In the genomic region with DNA sequence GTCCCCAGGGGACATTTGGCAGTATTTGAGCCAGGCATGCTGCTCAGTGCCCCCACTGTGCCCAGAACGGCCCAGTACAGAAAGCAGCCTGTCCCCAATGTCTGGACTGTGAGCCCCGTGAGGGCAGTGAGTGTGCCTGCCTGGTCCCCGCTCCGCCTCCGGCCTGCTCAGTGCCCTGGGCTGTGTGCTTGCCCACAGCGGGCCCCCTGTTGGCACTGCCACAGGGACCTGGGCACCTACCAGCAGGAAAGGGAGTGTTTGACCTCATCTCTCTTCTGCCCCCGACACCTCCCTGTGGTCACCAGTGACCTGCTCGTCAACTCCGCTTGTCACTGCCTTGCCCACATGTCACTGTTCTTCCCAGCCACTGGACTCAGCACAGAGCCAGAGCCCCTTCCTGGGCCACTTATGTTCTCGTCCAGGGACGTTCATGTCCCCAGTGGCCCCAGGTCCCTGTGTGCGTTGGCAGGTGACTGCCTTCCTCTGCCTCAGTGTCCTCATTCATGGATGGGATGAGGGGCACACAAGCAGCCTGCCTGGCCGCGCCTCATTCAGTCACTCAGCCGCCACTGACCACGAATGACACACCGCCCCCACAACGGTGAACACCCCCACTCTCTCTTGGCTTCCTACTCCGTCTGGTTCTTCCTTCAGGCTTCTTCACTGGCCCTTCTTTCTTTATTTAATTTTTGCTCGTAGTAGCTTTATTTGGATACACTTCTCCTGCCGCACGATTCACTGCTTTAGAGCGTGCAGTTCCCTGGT, we compare ENCODE assay signal across 11 cellular contexts. TPM values are rescaled to one million over a fixed set of nuclear protein-coding genes. Genes with fewer than 3 reads are reported as not detected.
DNase-seq lines count a peak whose midpoint lies in the region; ATAC-seq and TF ChIP-seq lines count a peak whose summit lies in the region.
"Had no signal": no experiment of that assay in that cellular context is flagged by ENCODE, and none has a peak within 500 bp of the region (broad histone marks: within the 10 kb centered on the region; RNA-seq: fewer than 3 reads in every experiment).

No MANE protein-coding gene starts in this region.

- H3K4ac ChIP-seq in neuronal stem cell (ENCODE audit: low read length), result no peak overlapping the region

- H3K27ac Mint-ChIP-seq in central memory CD8-positive, alpha-beta T cell (ENCODE audit: low read depth), result peak overlapping the region; percentile 35

- H3K9ac ChIP-seq in DND-41 (ENCODE audit: low read depth, low read length) (no peak overlapping the region), neuronal stem cell (ENCODE audit: low read depth, low read length, poor library complexity) (peak overlapping the region; percentile 44)
- H3K9ac ChIP-seq: parathyroid adenoma had no signal

- H3K27me3 ChIP-seq in DND-41 (ENCODE audit: insufficient read depth, low read length, poor library complexity) (no peaks in the 10 kb centered on the region), neuronal stem cell (ENCODE audit: control insufficient read depth in 3 of 3, insufficient read depth in 3 of 3, low read depth in 1 of 3, low read length in 3 of 3) (no peaks in the 10 kb centered on the region), vagina (no peaks in the 10 kb centered on the region)

- no peak overlapping the region for H2AFZ ChIP-seq in DND-41 (ENCODE audit: low read depth, low read length)
- H2AFZ ChIP-seq in neuronal stem cell (ENCODE audit: low read length), result no peak overlapping the region
- H2AFZ ChIP-seq: parathyroid adenoma had no signal

- WGBS in neuronal stem cell (ENCODE audit: extremely low coverage in 2 of 2, insufficient read length in 2 of 2, insufficient replicate concordance in 1 of 2), 2 donors, result no CpG with 5 or more reads among the region's 23 CpGs

- no peak overlapping the region for H2BK12ac ChIP-seq in neuronal stem cell (ENCODE audit: low read length)

- no peaks in the 10 kb centered on the region for H3K27me3 Mint-ChIP-seq in central memory CD8-positive, alpha-beta T cell

- H4K20me1 ChIP-seq in DND-41 (ENCODE audit: insufficient read depth, low read length), result peaks cover 66% of the 10 kb centered on the region

- H3K36me3 Mint-ChIP-seq in central memory CD8-positive, alpha-beta T cell (ENCODE audit: insufficient read depth), result peaks cover 21% of the 10 kb centered on the region

- peak overlapping the region; percentile 49 for H2BK15ac ChIP-seq in neuronal stem cell (ENCODE audit: low read length)

- peaks cover 62% of the 10 kb centered on the region for H3K36me3 ChIP-seq in DND-41 (ENCODE audit: insufficient read depth, low read length)
- peaks cover 21 to 61% of the 10 kb centered on the region in 2 donors for H3K36me3 ChIP-seq in neuronal stem cell (replicated peaks in 1 of 2; ENCODE audit: control insufficient read depth in 2 of 2, insufficient read depth in 2 of 2, low read length in 2 of 2)
- peaks cover 0 to 4% of the 10 kb centered on the region in 2 donors for H3K36me3 ChIP-seq in vagina

- peak overlapping the region; percentile 53 for H2BK5ac ChIP-seq in neuronal stem cell (ENCODE audit: low read length)

- H3K23ac ChIP-seq in neuronal stem cell (ENCODE audit: low read depth, low read length, poor library complexity), result peak overlapping the region; percentile 89

- no peak overlapping the region for H2BK120ac ChIP-seq in neuronal stem cell (ENCODE audit: low read depth, low read length)

- TF ChIP-seq POLR2A in NB4 (IDR thresholded peaks at IDR 0.05; ENCODE audit: extremely low read depth, insufficient read length) (no peak), vagina (IDR thresholded peaks at IDR 0.05) (no peak), GM18505 (IDR thresholded peaks at IDR 0.05; ENCODE audit: borderline replicate concordance, extremely low read depth, insufficient read depth, insufficient read length) (no peak)

- no peak overlapping the region for H4K91ac ChIP-seq in neuronal stem cell (ENCODE audit: low read depth, low read length, poor library complexity)

- H3K4me3 ChIP-seq in DND-41 (ENCODE audit: low read depth in 1 of 2, low read length in 2 of 2), result no peak overlapping the region
- H3K4me3 ChIP-seq in NB4 (ENCODE audit: low read depth, low read length), result no peak overlapping the region
- H3K4me3 ChIP-seq in neuronal stem cell (ENCODE audit: low read length in 2 of 2), result no peak overlapping the region
- H3K4me3 ChIP-seq in vagina, result no peak overlapping the region

- intact Hi-C loops in vagina (cut with DNase I), result no loop called here

- peaks cover 83% of the 10 kb centered on the region for H3K79me2 ChIP-seq in DND-41 (ENCODE audit: insufficient read depth, low read length)

- no peaks in the 10 kb centered on the region for H3K9me3 ChIP-seq in DND-41 (ENCODE audit: insufficient read depth, low read length, severe bottlenecking)
- H3K9me3 ChIP-seq in neuronal stem cell (replicated peaks in 1 of 2; ENCODE audit: control insufficient read depth in 2 of 2, insufficient read depth in 1 of 2, low read depth in 1 of 2, low read length in 2 of 2), result no peaks in the 10 kb centered on the region
- H3K9me3 ChIP-seq in vagina, result no peaks in the 10 kb centered on the region

- TF ChIP-seq CTCF in DND-41 (IDR thresholded peaks at IDR 0.05; ENCODE audit: borderline replicate concordance, extremely low read depth, low read length, poor library complexity, severe bottlenecking) (no peak), NB4 (IDR thresholded peaks at IDR 0.05; ENCODE audit: low read depth, low read length) (no peak), vagina (IDR thresholded peaks at IDR 0.05) (no peak)

- no peak for ATAC-seq in DND-41 (ENCODE audit: insufficient read depth, low read depth)
- no peak for ATAC-seq in central memory CD8-positive, alpha-beta T cell (replicated peaks; ENCODE audit: extremely low read depth, poor library complexity, severe bottlenecking)
- ATAC-seq in HG03139 (IDR thresholded peaks at IDR 0.05; ENCODE audit: unreplicated experiment), result no peak
- no peak for ATAC-seq in GM18505 (IDR thresholded peaks at IDR 0.05; ENCODE audit: unreplicated experiment)
- no peak for ATAC-seq in GM21619 (IDR thresholded peaks at IDR 0.05; ENCODE audit: unreplicated experiment)

- DNase-seq in DND-41, result no peak
- DNase-seq in NB4 (ENCODE audit: low read depth), result peak; percentile 44
- no peak for DNase-seq in central memory CD8-positive, alpha-beta T cell (ENCODE audit: low spot score in 2 of 2)
- no peak for DNase-seq in neuronal stem cell (ENCODE audit: low spot score)
- DNase-seq in vagina (ENCODE audit: extremely low spot score in 2 of 2), result no peak
- DNase-seq: activated gamma-delta T cell treated with Interleukin-2 at 50 U/mL for 16 hours, NCI-H510A treated with DMSO at 0.1 percent for 48 hours had no signal

- no peak overlapping the region for H3K14ac ChIP-seq in neuronal stem cell (ENCODE audit: low read length)

- no peak overlapping the region for H2AK5ac ChIP-seq in neuronal stem cell (ENCODE audit: low read depth, low read length)

- no peak overlapping the region for H3K27ac ChIP-seq in DND-41 (ENCODE audit: low read length)
- H3K27ac ChIP-seq in neuronal stem cell (replicated peaks; ENCODE audit: low read length), result no peak overlapping the region
- no peak overlapping the region for H3K27ac ChIP-seq in vagina
- H3K27ac ChIP-seq: parathyroid adenoma had no signal

- peaks cover 63% of the 10 kb centered on the region for H3K4me1 Mint-ChIP-seq in central memory CD8-positive, alpha-beta T cell

- H3K4me2 ChIP-seq in DND-41 (ENCODE audit: insufficient read depth, low read length), result peak overlapping the region; percentile 90
- H3K4me2 ChIP-seq in neuronal stem cell (ENCODE audit: insufficient read depth, low read length, poor library complexity, severe bottlenecking), result peak overlapping the region; percentile 11

- peaks cover 54% of the 10 kb centered on the region for H3K79me1 ChIP-seq in neuronal stem cell (ENCODE audit: low read depth, low read length)

- H3K4me3 Mint-ChIP-seq in central memory CD8-positive, alpha-beta T cell, result peak overlapping the region; percentile 62

- peaks cover 42% of the 10 kb centered on the region for H3K4me1 ChIP-seq in DND-41 (ENCODE audit: insufficient read depth, low read length)
- peaks cover 9 to 13% of the 10 kb centered on the region in 2 donors for H3K4me1 ChIP-seq in neuronal stem cell (ENCODE audit: control insufficient read depth in 2 of 2, insufficient read depth in 1 of 2, low read depth in 1 of 2, low read length in 2 of 2)
- H3K4me1 ChIP-seq in vagina, result peaks cover 74% of the 10 kb centered on the region

- H4K8ac ChIP-seq in neuronal stem cell (ENCODE audit: low read depth, low read length), result no peak overlapping the region

- H3K9me3 Mint-ChIP-seq in central memory CD8-positive, alpha-beta T cell, result no peaks in the 10 kb centered on the region

- H3K18ac ChIP-seq in neuronal stem cell (ENCODE audit: low read length), result peak overlapping the region; percentile 28

RNA-seq across cellular contexts. Expression of gene FZR1, which starts 2.8 kb away (rescaled TPM):
- 41.4 TPM for polyA plus RNA-seq in neuronal stem cell (2013, experiment 1 of 2)
- 37.0 TPM for polyA plus RNA-seq in neuronal stem cell (2013, experiment 2 of 2)
- total RNA-seq in vagina, result 29.2 TPM

RNA-seq across cellular contexts. Expression of gene DOHH, which starts 8.5 kb away (rescaled TPM):
- 3.9 TPM for polyA plus RNA-seq in neuronal stem cell (2013, experiment 1 of 2)
- polyA plus RNA-seq in neuronal stem cell (2013, experiment 2 of 2), result 3.7 TPM
- 15.0 TPM for total RNA-seq in vagina

RNA-seq across cellular contexts. Expression of gene SMIM44, which starts 25.7 kb away (rescaled TPM):
- not detected for polyA plus RNA-seq in neuronal stem cell (2013, experiment 1 of 2)
- polyA plus RNA-seq in neuronal stem cell (2013, experiment 2 of 2), result not detected
- not detected for total RNA-seq in vagina

RNA-seq across cellular contexts. Expression of gene SMIM24, which starts 28.6 kb away (rescaled TPM):
- polyA plus RNA-seq in neuronal stem cell (2013, experiment 1 of 2), result 1.5 TPM
- polyA plus RNA-seq in neuronal stem cell (2013, experiment 2 of 2), result 1.3 TPM
- not detected for total RNA-seq in vagina

RNA-seq across cellular contexts. Expression of gene TEKTIP1, which starts 30.0 kb away (rescaled TPM):
- 0.07 TPM for polyA plus RNA-seq in neuronal stem cell (2013, experiment 1 of 2)
- 0.07 TPM for polyA plus RNA-seq in neuronal stem cell (2013, experiment 2 of 2)
- not detected for total RNA-seq in vagina
